In the genomic region with DNA sequence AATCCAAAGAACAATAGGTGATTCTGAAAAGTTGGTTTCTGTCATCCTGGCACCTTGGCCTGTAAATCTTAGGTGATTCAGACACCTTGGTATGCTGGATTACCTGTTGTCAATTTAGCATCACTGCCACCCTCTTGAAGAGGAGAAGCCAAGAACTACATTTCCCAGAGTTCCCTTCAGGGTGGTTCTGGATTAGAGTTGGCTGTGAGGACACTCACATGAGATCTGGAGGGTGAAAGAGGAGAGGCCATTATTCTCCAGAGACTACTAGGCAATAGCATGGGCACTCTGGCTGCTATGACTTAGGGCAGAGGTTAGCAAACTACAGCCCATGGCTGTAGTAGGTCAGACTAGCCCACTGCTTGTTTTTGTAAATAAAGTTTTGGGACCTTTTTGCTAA, we compare ENCODE assay signal across 25 cellular contexts. TPM values are rescaled to one million over a fixed set of nuclear protein-coding genes. Genes with fewer than 3 reads are reported as not detected.
A peak's percentile ranks its signal among the peaks of the same experiment; 100 is the strongest.
DNase-seq lines count a peak whose midpoint lies in the region; ATAC-seq and TF ChIP-seq lines count a peak whose summit lies in the region.
"Had no signal": no experiment of that assay in that cellular context is flagged by ENCODE, and none has a peak within 500 bp of the region (broad histone marks: within the 10 kb centered on the region; RNA-seq: fewer than 3 reads in every experiment).

No MANE protein-coding gene starts in this region.

- DNase-seq in NCI-H82 (lab: John Stamatoyannopoulos, UW) (peak; percentile 42), NCI-H82 treated with DMSO at 0.1 percent for 48 hours (lab: John Stamatoyannopoulos, UW; ENCODE audit: unreplicated experiment) (no peak), WTC11 (ENCODE audit: low spot score) (no peak), fibroblast of the aortic adventitia (ENCODE audit: low read depth) (peak; percentile 60), uterus (no peak), activated gamma-delta T cell treated with Interleukin-2 at 50 U/mL for 16 hours (no peak), 8988T (no peak)
- DNase-seq: activated CD4-positive, CD25-positive, alpha-beta regulatory T cell; activated CD8-positive, alpha-beta T cell treated with anti-CD3 and anti-CD28 coated beads, Interleukin-2, amount 10 ng/mL, durations not matched to agents 7 days and 5 days; activated naive CD4-positive, alpha-beta T cell treated with anti-CD3 and anti-CD28 coated beads, Interleukin-2, amount 10 ng/mL, durations not matched to agents 7 days and 5 days; activated T-cell treated with anti-CD3 and anti-CD28 coated beads, Interleukin-2, amount 50 U/mL, for 24 hours; Caco-2; effector CD8-positive, alpha-beta T cell; KG1; left cardiac atrium; midbrain; NCI-H187; NCI-H774; nephron progenitor cell; stimulated activated CD4-positive, alpha-beta T cell treated with anti-CD3 and anti-CD28 coated beads, Interleukin-2, amount 100 ng/mL, for 48 hours had no signal

- H3K4me1 Mint-ChIP-seq in WTC11: no peaks in the 10 kb centered on the region
- H3K4me1 Mint-ChIP-seq: activated naive CD4-positive, alpha-beta T cell treated with anti-CD3 and anti-CD28 coated beads, Interleukin-2, amount 10 ng/mL, durations not matched to agents 7 days and 5 days; nephron progenitor cell had no signal

- CTCF ChIA-PET in WTC11 (lab: Charles Lee): interaction anchor here (0.7 to 2.4 kb wide), 2 partner anchors 13 to 147 kb away, joined by 3 to 9 read pairs; no protein-coding TSS in a partner anchor

- no peak overlapping the region for H3K4me3 Mint-ChIP-seq in WTC11
- H3K4me3 Mint-ChIP-seq: activated CD8-positive, alpha-beta T cell treated with anti-CD3 and anti-CD28 coated beads, Interleukin-2, amount 10 ng/mL, durations not matched to agents 7 days and 5 days; activated naive CD4-positive, alpha-beta T cell treated with anti-CD3 and anti-CD28 coated beads, Interleukin-2, amount 10 ng/mL, durations not matched to agents 7 days and 5 days; activated T-cell treated with anti-CD3 and anti-CD28 coated beads, Interleukin-2, amount 50 U/mL, for 24 hours; nephron progenitor cell; stimulated activated naive CD8-positive, alpha-beta T cell treated with anti-CD3 and anti-CD28 coated beads, Interleukin-15, Interleukin-2, amounts not matched to agents 100 ng/mL and 50 ng/mL, for 24 hours; type B pancreatic cell had no signal

- ATAC-seq in WTC11 (peak; percentile 73), GM19351 (IDR thresholded peaks at IDR 0.05; ENCODE audit: unreplicated experiment) (no peak)
- ATAC-seq: activated CD8-positive, alpha-beta T cell treated with anti-CD3 and anti-CD28 coated beads, Interleukin-2, amount 10 ng/mL, durations not matched to agents 7 days and 5 days had no signal

- peaks cover 4% of the 10 kb centered on the region; the same call in 1 of the 2 replicates for H3K27me3 Mint-ChIP-seq in WTC11 (ENCODE audit: low read depth)

- no peaks in the 10 kb centered on the region for H3K27me3 ChIP-seq in uterus

- H3K9me3 Mint-ChIP-seq in WTC11: peaks cover 34% of the 10 kb centered on the region
- H3K9me3 Mint-ChIP-seq: type B pancreatic cell had no signal

- TF ChIP-seq CTCF in WTC11 (IDR thresholded peaks at IDR 0.05) (no peak), fibroblast of the aortic adventitia (IDR thresholded peaks at IDR 0.05; ENCODE audit: insufficient read depth, low read length) (no peak), uterus (IDR thresholded peaks at IDR 0.05) (no peak)

- no peak overlapping the region for H3K27ac Mint-ChIP-seq in WTC11
- H3K27ac Mint-ChIP-seq: activated CD8-positive, alpha-beta T cell treated with anti-CD3 and anti-CD28 coated beads, Interleukin-2, amount 10 ng/mL, durations not matched to agents 7 days and 5 days; activated naive CD4-positive, alpha-beta T cell treated with anti-CD3 and anti-CD28 coated beads, Interleukin-2, amount 10 ng/mL, durations not matched to agents 7 days and 5 days; activated T-cell treated with anti-CD3 and anti-CD28 coated beads, Interleukin-2, amount 50 U/mL, for 24 hours; nephron progenitor cell; stimulated activated naive CD8-positive, alpha-beta T cell treated with anti-CD3 and anti-CD28 coated beads, Interleukin-15, Interleukin-2, amounts not matched to agents 100 ng/mL and 50 ng/mL, for 24 hours; type B pancreatic cell had no signal

- no peaks in the 10 kb centered on the region for H3K4me1 ChIP-seq in uterus
- H3K4me1 ChIP-seq: Caco-2 had no signal

- no peak overlapping the region for H3K4me3 ChIP-seq in fibroblast of the aortic adventitia (ENCODE audit: low read depth, low read length)
- no peak overlapping the region for H3K4me3 ChIP-seq in uterus
- H3K4me3 ChIP-seq: SK-N-MC, skin epidermis had no signal

- peaks cover 14% of the 10 kb centered on the region for H3K36me3 Mint-ChIP-seq in WTC11
- H3K36me3 Mint-ChIP-seq: type B pancreatic cell had no signal

- H3K27ac ChIP-seq in uterus: peak overlapping the region; percentile 70 to 73

- no peak for TF ChIP-seq POLR2A in uterus (IDR thresholded peaks at IDR 0.05)

- intact Hi-C loops in uterus (cut with DNase I; ENCODE audit: low total_unique reads): no loop called here

- H3K36me3 ChIP-seq in uterus: no peaks in the 10 kb centered on the region

- POLR2A ChIA-PET in WTC11 (lab: Charles Lee): no interaction called here

- H3K9me3 ChIP-seq in uterus: peaks cover 0 to 7% of the 10 kb centered on the region in 2 donors

TF ChIP-seq in WTC11, 78 proteins besides CTCF, POLR2A, EP300 and RAD21 (continues in another document):
- TF ChIP-seq NR2C2 (CRISPR knock-in tag; IDR thresholded peaks at IDR 0.05) (no peak), PRRX2 (CRISPR knock-in tag; IDR thresholded peaks at IDR 0.05) (no peak), ZNF671 (CRISPR knock-in tag; IDR thresholded peaks at IDR 0.05) (no peak), TEAD4 (CRISPR knock-in tag; IDR thresholded peaks at IDR 0.05) (no peak)
- TF ChIP-seq, protein P1, sequence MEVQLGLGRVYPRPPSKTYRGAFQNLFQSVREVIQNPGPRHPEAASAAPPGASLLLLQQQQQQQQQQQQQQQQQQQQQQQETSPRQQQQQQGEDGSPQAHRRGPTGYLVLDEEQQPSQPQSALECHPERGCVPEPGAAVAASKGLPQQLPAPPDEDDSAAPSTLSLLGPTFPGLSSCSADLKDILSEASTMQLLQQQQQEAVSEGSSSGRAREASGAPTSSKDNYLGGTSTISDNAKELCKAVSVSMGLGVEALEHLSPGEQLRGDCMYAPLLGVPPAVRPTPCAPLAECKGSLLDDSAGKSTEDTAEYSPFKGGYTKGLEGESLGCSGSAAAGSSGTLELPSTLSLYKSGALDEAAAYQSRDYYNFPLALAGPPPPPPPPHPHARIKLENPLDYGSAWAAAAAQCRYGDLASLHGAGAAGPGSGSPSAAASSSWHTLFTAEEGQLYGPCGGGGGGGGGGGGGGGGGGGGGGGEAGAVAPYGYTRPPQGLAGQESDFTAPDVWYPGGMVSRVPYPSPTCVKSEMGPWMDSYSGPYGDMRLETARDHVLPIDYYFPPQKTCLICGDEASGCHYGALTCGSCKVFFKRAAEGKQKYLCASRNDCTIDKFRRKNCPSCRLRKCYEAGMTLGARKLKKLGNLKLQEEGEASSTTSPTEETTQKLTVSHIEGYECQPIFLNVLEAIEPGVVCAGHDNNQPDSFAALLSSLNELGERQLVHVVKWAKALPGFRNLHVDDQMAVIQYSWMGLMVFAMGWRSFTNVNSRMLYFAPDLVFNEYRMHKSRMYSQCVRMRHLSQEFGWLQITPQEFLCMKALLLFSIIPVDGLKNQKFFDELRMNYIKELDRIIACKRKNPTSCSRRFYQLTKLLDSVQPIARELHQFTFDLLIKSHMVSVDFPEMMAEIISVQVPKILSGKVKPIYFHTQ (CRISPR knock-in tag; IDR thresholded peaks at IDR 0.05): no peak
- TF ChIP-seq, protein P2, sequence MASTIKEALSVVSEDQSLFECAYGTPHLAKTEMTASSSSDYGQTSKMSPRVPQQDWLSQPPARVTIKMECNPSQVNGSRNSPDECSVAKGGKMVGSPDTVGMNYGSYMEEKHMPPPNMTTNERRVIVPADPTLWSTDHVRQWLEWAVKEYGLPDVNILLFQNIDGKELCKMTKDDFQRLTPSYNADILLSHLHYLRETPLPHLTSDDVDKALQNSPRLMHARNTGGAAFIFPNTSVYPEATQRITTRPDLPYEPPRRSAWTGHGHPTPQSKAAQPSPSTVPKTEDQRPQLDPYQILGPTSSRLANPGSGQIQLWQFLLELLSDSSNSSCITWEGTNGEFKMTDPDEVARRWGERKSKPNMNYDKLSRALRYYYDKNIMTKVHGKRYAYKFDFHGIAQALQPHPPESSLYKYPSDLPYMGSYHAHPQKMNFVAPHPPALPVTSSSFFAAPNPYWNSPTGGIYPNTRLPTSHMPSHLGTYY (CRISPR knock-in tag; IDR thresholded peaks at IDR 0.05): no peak
- TF ChIP-seq, protein P3, sequence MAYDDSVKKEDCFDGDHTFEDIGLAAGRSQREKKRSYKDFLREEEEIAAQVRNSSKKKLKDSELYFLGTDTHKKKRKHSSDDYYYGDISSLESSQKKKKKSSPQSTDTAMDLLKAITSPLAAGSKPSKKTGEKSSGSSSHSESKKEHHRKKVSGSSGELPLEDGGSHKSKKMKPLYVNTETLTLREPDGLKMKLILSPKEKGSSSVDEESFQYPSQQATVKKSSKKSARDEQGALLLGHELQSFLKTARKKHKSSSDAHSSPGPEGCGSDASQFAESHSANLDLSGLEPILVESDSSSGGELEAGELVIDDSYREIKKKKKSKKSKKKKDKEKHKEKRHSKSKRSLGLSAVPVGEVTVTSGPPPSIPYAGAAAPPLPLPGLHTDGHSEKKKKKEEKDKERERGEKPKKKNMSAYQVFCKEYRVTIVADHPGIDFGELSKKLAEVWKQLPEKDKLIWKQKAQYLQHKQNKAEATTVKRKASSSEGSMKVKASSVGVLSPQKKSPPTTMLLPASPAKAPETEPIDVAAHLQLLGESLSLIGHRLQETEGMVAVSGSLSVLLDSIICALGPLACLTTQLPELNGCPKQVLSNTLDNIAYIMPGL (CRISPR knock-in tag; IDR thresholded peaks at IDR 0.05): no peak
- TF ChIP-seq, protein P4, sequence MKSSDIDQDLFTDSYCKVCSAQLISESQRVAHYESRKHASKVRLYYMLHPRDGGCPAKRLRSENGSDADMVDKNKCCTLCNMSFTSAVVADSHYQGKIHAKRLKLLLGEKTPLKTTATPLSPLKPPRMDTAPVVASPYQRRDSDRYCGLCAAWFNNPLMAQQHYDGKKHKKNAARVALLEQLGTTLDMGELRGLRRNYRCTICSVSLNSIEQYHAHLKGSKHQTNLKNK (CRISPR knock-in tag; IDR thresholded peaks at IDR 0.05): no peak

RNA-seq across cellular contexts. Expression of a gene that starts 41.7 kb away (rescaled TPM):
- total RNA-seq in WTC11 (2021): 3.5 to 4.9 TPM (median 3.6 TPM) in 3 replicates
- 8.1 and 23.3 TPM in 2 replicates for total RNA-seq in fibroblast of the aortic adventitia (ENCODE audit: low replicate concordance)
- 10 to 100 TPM in 1 of 4 donors, 1 to 10 TPM in 3; 1.3 to 18.2 (median 7.0) TPM for total RNA-seq in uterus
- total RNA-seq: activated CD8-positive, alpha-beta T cell treated with anti-CD3 and anti-CD28 coated beads, Interleukin-2, amount 10 ng/mL, durations not matched to agents 7 days and 5 days had no signal

Comparison
In these comparisons a context has a peak if more than half of its experiments do, and no peak if none do; other contexts are left out.
1. DNase-seq: peak in NCI-H82 (single experiment) and fibroblast of the aortic adventitia (single experiment); none in NCI-H82 treated with DMSO at 0.1 percent for 48 hours (single experiment), WTC11 (single experiment), uterus (0 of 2), activated gamma-delta T cell treated with Interleukin-2 at 50 U/mL for 16 hours (single experiment) and 8988T (single experiment).